ENCODE assay signal across 23 cellular contexts in the genomic region with DNA sequence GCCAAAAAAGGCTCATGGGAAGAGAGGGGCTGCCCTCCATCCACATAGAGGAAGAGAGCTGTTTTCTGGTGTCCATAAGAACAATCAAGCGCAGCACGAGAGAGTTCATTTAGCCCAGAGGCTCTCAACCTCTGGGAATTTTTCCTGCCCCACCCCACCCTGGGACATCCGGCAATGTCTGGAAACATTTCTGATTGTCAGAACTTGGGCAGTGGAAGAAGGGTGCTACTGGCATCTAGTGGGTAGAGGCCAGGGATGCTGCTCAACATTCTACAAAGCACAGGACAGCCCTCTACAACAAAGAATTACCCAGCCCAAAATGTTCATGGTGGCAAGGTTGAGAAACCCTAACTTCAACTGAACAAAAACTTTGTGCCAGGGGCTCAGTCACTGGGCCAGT.
DNase-seq lines count a peak whose midpoint lies in the region; ATAC-seq, FAIRE-seq and TF ChIP-seq lines count a peak whose summit lies in the region.
"Had no signal": no experiment of that assay in that cellular context is flagged by ENCODE, and none has a peak within 500 bp of the region (broad histone marks: within the 10 kb centered on the region; RNA-seq: fewer than 3 reads in every experiment).

No MANE protein-coding gene starts in this region.

- TF ChIP-seq POLR2A in heart left ventricle (IDR thresholded peaks at IDR 0.05) = no peak

- H3K9me3 ChIP-seq in heart left ventricle (no peaks in the 10 kb centered on the region), keratinocyte (ENCODE audit: control insufficient read depth, low read depth, low read length) (no peaks in the 10 kb centered on the region), upper lobe of right lung (no peaks in the 10 kb centered on the region)
- H3K9me3 ChIP-seq: stomach had no signal

- no peak overlapping the region for H3K4me2 ChIP-seq in keratinocyte (ENCODE audit: control insufficient read depth, extremely low read depth, insufficient read depth, low read depth, low read length)
- H3K4me2 ChIP-seq: smooth muscle cell had no signal

- H3K27ac ChIP-seq in heart left ventricle (no peak overlapping the region), keratinocyte (ENCODE audit: control insufficient read depth, insufficient read depth, low read length) (no peak overlapping the region), upper lobe of right lung (no peak overlapping the region)
- H3K27ac ChIP-seq: C4-2B, stomach had no signal

- no peaks in the 10 kb centered on the region for H4K20me1 ChIP-seq in keratinocyte (ENCODE audit: control insufficient read depth, extremely low read depth, insufficient read depth, low read length)

- 29 to 52% (median 48%) methylated on average over 3 of the region's 3 CpGs for WGBS in heart left ventricle, 4 donors

- intact Hi-C loops in heart left ventricle (cut with DNase I) = loop anchor here in 1 of 10 donors (5.0 kb wide), 1 partner anchor 325 kb away; no protein-coding TSS in a partner anchor
- intact Hi-C loops in cardiac septum (cut with DNase I) = no loop called here
- intact Hi-C loops in upper lobe of right lung (cut with DNase I) = no loop called here

- H3K36me3 ChIP-seq in heart left ventricle (no peaks in the 10 kb centered on the region), keratinocyte (ENCODE audit: control insufficient read depth in 2 of 2, extremely low read depth in 1 of 2, insufficient read depth in 2 of 2, low read length in 2 of 2) (no peaks in the 10 kb centered on the region), upper lobe of right lung (no peaks in the 10 kb centered on the region)
- H3K36me3 ChIP-seq: stomach had no signal

- H3K4me3 ChIP-seq in heart left ventricle = no peak overlapping the region
- no peak overlapping the region for H3K4me3 ChIP-seq in keratinocyte (ENCODE audit: control insufficient read depth in 2 of 3, extremely low read depth in 1 of 3, insufficient read depth in 2 of 3, low read depth in 1 of 3, low read length in 3 of 3)
- no peak overlapping the region for H3K4me3 ChIP-seq in upper lobe of right lung
- H3K4me3 ChIP-seq: smooth muscle cell, stomach had no signal

- peak in 3 of 4 donors; percentile 36 to 62 (median 40) for ATAC-seq in heart left ventricle
- ATAC-seq in upper lobe of right lung = peak; percentile 17
- no peak for ATAC-seq in activated CD4-positive, CD25-positive, alpha-beta regulatory T cell treated with anti-CD3 and anti-CD28 coated beads, Interleukin-2, amount 50 U/mL, for 24 hours
- ATAC-seq in HG02571 (IDR thresholded peaks at IDR 0.05; ENCODE audit: unreplicated experiment) = no peak
- ATAC-seq: effector memory CD8-positive, alpha-beta T cell had no signal

- H3K79me2 ChIP-seq in keratinocyte (ENCODE audit: control insufficient read depth, insufficient read depth, low read length) = no peaks in the 10 kb centered on the region

- no peak for DNase-seq in heart left ventricle
- DNase-seq in cardiac septum (ENCODE audit: low spot score) = no peak
- peak; percentile 46 for DNase-seq in SW480 (ENCODE audit: low spot score)
- no peak for DNase-seq in keratinocyte (ENCODE audit: low read depth, low spot score)
- no peak for DNase-seq in upper lobe of right lung
- DNase-seq in DMS114 treated with DMSO at 0.1 percent for 48 hours (lab: John Stamatoyannopoulos, UW; ENCODE audit: unreplicated experiment) = no peak
- DNase-seq: activated CD4-positive, alpha-beta memory T cell treated with anti-CD3 and anti-CD28 coated beads for 36 hours; activated T-cell treated with anti-CD3 and anti-CD28 coated beads for 4 hours; amygdala; cerebellar nuclear complex; effector memory CD8-positive, alpha-beta T cell; hypothalamus; islet precursor cell; KG1; NCI-H1048; NCI-H2081; SIG-M5; stimulated activated CD4-positive, alpha-beta T cell treated with anti-CD3 and anti-CD28 coated beads, Interleukin-4, amount 100 ng/mL, for 24 hours; stomach had no signal

- dilution Hi-C loops in keratinocyte (cut with MboI; ENCODE audit: extremely low pct_ligation_motif_present, low sequenced_read_pairs) = no loop called here

- FAIRE-seq in keratinocyte (lab: Jason Lieb, UNC) = no peak

- H3K4me1 ChIP-seq in heart left ventricle (no peaks in the 10 kb centered on the region), keratinocyte (ENCODE audit: control insufficient read depth, extremely low read depth, insufficient read depth, low read length) (peaks cover 13% of the 10 kb centered on the region), upper lobe of right lung (no peaks in the 10 kb centered on the region)
- H3K4me1 ChIP-seq: stomach had no signal

- H3K9me1 ChIP-seq in keratinocyte (ENCODE audit: control insufficient read depth, extremely low read depth, insufficient read depth, low read length) = no peaks in the 10 kb centered on the region

- peak in 8 of 12 donors; percentile 7 to 39 (median 22) for TF ChIP-seq CTCF in heart left ventricle (IDR thresholded peaks at IDR 0.05)
- peak; percentile 52 to 75 (median 57) for TF ChIP-seq CTCF in keratinocyte (optimal IDR thresholded peaks at IDR 0.05 in 1 of 3, IDR thresholded peaks at IDR 0.05 in 1 of 3, conservative IDR thresholded peaks at IDR 0.05 in 1 of 3; ENCODE audit: extremely low read depth in 1 of 3, insufficient read depth in 2 of 3, low read length in 3 of 3)
- no peak for TF ChIP-seq CTCF in upper lobe of right lung (IDR thresholded peaks at IDR 0.05)

- H3K9ac ChIP-seq in keratinocyte (ENCODE audit: control insufficient read depth, extremely low read depth, insufficient read depth, low read length) = no peak overlapping the region

- peaks cover 0 to 42% (median 0%) of the 10 kb centered on the region in 9 donors for H3K27me3 ChIP-seq in heart left ventricle
- H3K27me3 ChIP-seq in keratinocyte (ENCODE audit: control insufficient read depth, extremely low read depth, insufficient read depth, low read length) = peaks cover 25% of the 10 kb centered on the region
- peaks cover 10% of the 10 kb centered on the region for H3K27me3 ChIP-seq in upper lobe of right lung

- no peak overlapping the region for H2AFZ ChIP-seq in keratinocyte (ENCODE audit: control insufficient read depth, low read length)

Comparison
In these comparisons a context has a peak if more than half of its experiments do, and no peak if none do; other contexts are left out.
1. ATAC-seq: peak in heart left ventricle (3 of 4) and upper lobe of right lung (single experiment); none in activated CD4-positive, CD25-positive, alpha-beta regulatory T cell treated with anti-CD3 and anti-CD28 coated beads, Interleukin-2, amount 50 U/mL, for 24 hours (0 of 2) and HG02571 (single experiment).